Comparison of ENCODE assay signal across 8 cellular contexts in genomic region chr11:114059278-114059983, GRCh38. TPM values are rescaled to one million over a fixed set of nuclear protein-coding genes. Genes with fewer than 3 reads are reported as not detected.
DNase-seq lines count a peak whose midpoint lies in the region; ATAC-seq and TF ChIP-seq lines count a peak whose summit lies in the region.

ZBTB16 (plus strand) TSS chr11:114059711; CDS start chr11:114063301, 3,590 bp downstream.

- no peaks in the 10 kb centered on the region for H3K36me3 Mint-ChIP-seq in activated naive CD8-positive, alpha-beta T cell treated with anti-CD3 and anti-CD28 coated beads for 36 hours

- H3K36me3 ChIP-seq in HUES48 (ENCODE audit: control insufficient read depth, insufficient read depth, low read length): no peaks in the 10 kb centered on the region
- H3K36me3 ChIP-seq in urinary bladder (ENCODE audit: insufficient read depth): peaks cover 7% of the 10 kb centered on the region

- no peak within 1 kb of the TSS for H3K27ac ChIP-seq in HUES48 (ENCODE audit: low read depth, low read length)
- H3K27ac ChIP-seq in RWPE1: peak within 1 kb of the TSS; percentile 93
- peak within 1 kb of the TSS; percentile 94 for H3K27ac ChIP-seq in urinary bladder (ENCODE audit: low read depth)

- H3K27me3 Mint-ChIP-seq in activated naive CD8-positive, alpha-beta T cell treated with anti-CD3 and anti-CD28 coated beads for 36 hours: peaks cover 53% of the 10 kb centered on the region

- peak; percentile 77 for ATAC-seq in Right ventricle myocardium inferior
- ATAC-seq in GM18498 (IDR thresholded peaks at IDR 0.05; ENCODE audit: unreplicated experiment): no peak

- no peaks in the 10 kb centered on the region for H3K9me3 Mint-ChIP-seq in activated naive CD8-positive, alpha-beta T cell treated with anti-CD3 and anti-CD28 coated beads for 36 hours

- POLR2A ChIA-PET in RWPE1 (lab: Yijun Ruan, JAX; ENCODE audit: low non-redundant PET): no interaction called here

- DNase-seq in RWPE1 (ENCODE audit: low spot score) (peak; percentile 59), Right ventricle myocardium inferior (ENCODE audit: missing footprints) (peak; percentile 97), nucleus accumbens (lab: John Stamatoyannopoulos, UW) (peak in 55 of 56 donors; percentile 59 to 95 (median 86)), SW 1271 (lab: John Stamatoyannopoulos, UW) (no peak)
- DNase-seq in activated naive CD8-positive, alpha-beta T cell treated with anti-CD3 and anti-CD28 coated beads for 36 hours: peak; percentile 46

- intact Hi-C loops in Right ventricle myocardium inferior (cut with DNase I): loop anchor here (1.0 to 5.0 kb wide), 5 partner anchors 23 to 201 kb away; no protein-coding TSS in a partner anchor

- H3K4me3 ChIP-seq in HUES48 (ENCODE audit: low read depth, low read length) (peak within 1 kb of the TSS; percentile 64), urinary bladder (ENCODE audit: low read depth, low read length) (peak within 1 kb of the TSS; percentile 99)

- WGBS in urinary bladder: 1% methylated on average over 71 of the region's 71 CpGs

- CTCF ChIA-PET in RWPE1 (lab: Yijun Ruan, JAX): interaction anchor here (0.6 to 1.5 kb wide), 5 partner anchors 24 to 202 kb away, joined by 3 to 9 read pairs (median 3); no protein-coding TSS in a partner anchor

- peak within 1 kb of the TSS; percentile 82 for H3K4me3 Mint-ChIP-seq in activated naive CD8-positive, alpha-beta T cell treated with anti-CD3 and anti-CD28 coated beads for 36 hours

- peaks cover 96% of the 10 kb centered on the region for H3K27me3 ChIP-seq in HUES48 (ENCODE audit: control insufficient read depth, insufficient read depth, low read length)

- peaks cover 3% of the 10 kb centered on the region for H3K4me1 Mint-ChIP-seq in activated naive CD8-positive, alpha-beta T cell treated with anti-CD3 and anti-CD28 coated beads for 36 hours

- no peak within 1 kb of the TSS for H3K9ac ChIP-seq in HUES48 (ENCODE audit: low read depth, low read length)

- no peak within 1 kb of the TSS for H3K27ac Mint-ChIP-seq in activated naive CD8-positive, alpha-beta T cell treated with anti-CD3 and anti-CD28 coated beads for 36 hours

- TF ChIP-seq CTCF in RWPE1 (conservative IDR thresholded peaks at IDR 0.05; ENCODE audit: low read depth): peak; percentile 46; the same call in 1 of the 2 replicates

- H3K4me1 ChIP-seq in HUES48 (ENCODE audit: control insufficient read depth, insufficient read depth, low read length) (peaks cover 17% of the 10 kb centered on the region), urinary bladder (ENCODE audit: insufficient read depth) (no peaks in the 10 kb centered on the region)

- H3K9me3 ChIP-seq in HUES48 (ENCODE audit: control insufficient read depth, insufficient read depth, low read length): no peaks in the 10 kb centered on the region

RNA-seq across cellular contexts. Expression of gene ZBTB16, which starts in this region (rescaled TPM):
- total RNA-seq in activated naive CD8-positive, alpha-beta T cell treated with anti-CD3 and anti-CD28 coated beads for 36 hours: 1 to 10 TPM; 1.7 to 2.1 TPM
- total RNA-seq in Right ventricle myocardium inferior: 78.1 TPM
- 10.3 TPM for total RNA-seq in urinary bladder
- 95.2 TPM for polyA plus RNA-seq in urinary bladder

Comparison
In these comparisons a context has a peak if more than half of its experiments do, and no peak if none do; other contexts are left out.
1. DNase-seq: peak in RWPE1 (single experiment), activated naive CD8-positive, alpha-beta T cell treated with anti-CD3 and anti-CD28 coated beads for 36 hours (single experiment), Right ventricle myocardium inferior (single experiment) and nucleus accumbens (55 of 56); none in SW 1271 (0 of 2).